Comparison of ENCODE assay signal across 9 cellular contexts in genomic region chr5:141513021-141513626, GRCh38. TPM values are rescaled to one million over a fixed set of nuclear protein-coding genes. Genes with fewer than 3 reads are reported as not detected.
DNase-seq lines count a peak whose midpoint lies in the region; ATAC-seq, FAIRE-seq and TF ChIP-seq lines count a peak whose summit lies in the region.
"Had no signal": no experiment of that assay in that cellular context is flagged by ENCODE, and none has a peak within 500 bp of the region (broad histone marks: within the 10 kb centered on the region; RNA-seq: fewer than 3 reads in every experiment).

No MANE protein-coding gene starts in this region.

- DNase-seq in ELF-1 (ENCODE audit: low read depth, low spot score) (peak; percentile 62), astrocyte (ENCODE audit: low read depth) (peak; percentile 60), right cardiac atrium (peak in 2 of 3 donors; percentile 74 to 80), retinal pigment epithelial cell (ENCODE audit: low read depth) (no peak), OCI-M2 (lab: John Stamatoyannopoulos, UW; ENCODE audit: unreplicated experiment) (no peak), mesenteric fat pad (ENCODE audit: low spot score) (no peak)

- H3K27me3 Mint-ChIP-seq in astrocyte (ENCODE audit: low read depth, unreplicated experiment) = no peaks in the 10 kb centered on the region

- FAIRE-seq in astrocyte (lab: Jason Lieb, UNC) = no peak

- H3K9me3 ChIP-seq in OCI-LY3 (ENCODE audit: insufficient read depth, low read length) = no peaks in the 10 kb centered on the region
- H3K9me3 ChIP-seq in astrocyte (ENCODE audit: insufficient read depth, low read depth, low read length) = no peaks in the 10 kb centered on the region
- no peaks in the 10 kb centered on the region for H3K9me3 ChIP-seq in right cardiac atrium (ENCODE audit: control insufficient read depth, low read length)

- H3K27me3 ChIP-seq in OCI-LY3 (ENCODE audit: low read depth, low read length) = no peaks in the 10 kb centered on the region
- H3K27me3 ChIP-seq in astrocyte (ENCODE audit: insufficient read depth, low read length) = no peaks in the 10 kb centered on the region
- H3K27me3 ChIP-seq in right cardiac atrium (ENCODE audit: control insufficient read depth, insufficient read depth) = no peaks in the 10 kb centered on the region

- H3K27ac Mint-ChIP-seq in astrocyte (ENCODE audit: unreplicated experiment) = peak overlapping the region; percentile 85

- peak overlapping the region; percentile 67 for H3K4me3 Mint-ChIP-seq in astrocyte (ENCODE audit: unreplicated experiment)

- peaks cover 52% of the 10 kb centered on the region for H3K4me1 ChIP-seq in OCI-LY3 (ENCODE audit: low read length)
- H3K4me1 ChIP-seq in astrocyte (ENCODE audit: insufficient read depth, low read length) = peaks cover 54% of the 10 kb centered on the region
- H3K4me1 ChIP-seq in right cardiac atrium (ENCODE audit: control insufficient read depth, insufficient read depth, low read length) = peaks cover 21% of the 10 kb centered on the region

- no peak overlapping the region for H3K4me3 ChIP-seq in OCI-LY3 (ENCODE audit: low read length)
- peak overlapping the region; percentile 48 for H3K4me3 ChIP-seq in astrocyte (ENCODE audit: insufficient read depth, low read depth, low read length)
- peak overlapping the region; percentile 57 for H3K4me3 ChIP-seq in right cardiac atrium (ENCODE audit: low read length)
- peak overlapping the region; percentile 60 for H3K4me3 ChIP-seq in retinal pigment epithelial cell (ENCODE audit: low read length)

- WGBS in right cardiac atrium = 2% methylated on average over 39 of the region's 39 CpGs

- no peaks in the 10 kb centered on the region for H3K79me2 ChIP-seq in OCI-LY3 (ENCODE audit: low read length)
- peaks cover 3% of the 10 kb centered on the region for H3K79me2 ChIP-seq in astrocyte (ENCODE audit: insufficient read depth, low read length)

- H3K4me1 Mint-ChIP-seq in astrocyte (ENCODE audit: low read depth, unreplicated experiment) = peaks cover 59% of the 10 kb centered on the region

- ATAC-seq in right cardiac atrium (peak; percentile 15), GM21717 (IDR thresholded peaks at IDR 0.05; ENCODE audit: unreplicated experiment) (no peak)

- H4K20me1 ChIP-seq in OCI-LY3 (ENCODE audit: insufficient read depth, low read length) = no peaks in the 10 kb centered on the region
- H4K20me1 ChIP-seq in astrocyte (ENCODE audit: insufficient read depth, low read length) = no peaks in the 10 kb centered on the region

- intact Hi-C loops in right cardiac atrium (cut with DNase I) = no loop called here

- H3K4me2 ChIP-seq in OCI-LY3 (ENCODE audit: low read length) = peak overlapping the region; percentile 43; the same call in 1 of the 2 replicates
- peak overlapping the region; percentile 90 for H3K4me2 ChIP-seq in astrocyte (ENCODE audit: low read length)

- TF ChIP-seq CTCF in OCI-LY3 (IDR thresholded peaks at IDR 0.05; ENCODE audit: low read depth, low read length) (no peak), astrocyte (IDR thresholded peaks at IDR 0.05; ENCODE audit: insufficient read depth, low read depth, low read length) (no peak), retinal pigment epithelial cell (conservative IDR thresholded peaks at IDR 0.05; ENCODE audit: low read depth, low read length) (no peak)

- H2AFZ ChIP-seq in OCI-LY3 (ENCODE audit: low read depth, low read length) = no peak overlapping the region
- H2AFZ ChIP-seq in astrocyte (ENCODE audit: low read depth, low read length) = peak overlapping the region; percentile 24

- peaks cover 10% of the 10 kb centered on the region for H3K36me3 Mint-ChIP-seq in astrocyte (ENCODE audit: low read depth, unreplicated experiment)

- H3K36me3 ChIP-seq in OCI-LY3 (replicated peaks; ENCODE audit: low read depth, low read length) (no peaks in the 10 kb centered on the region), astrocyte (ENCODE audit: insufficient read depth, low read length) (peaks cover 20% of the 10 kb centered on the region)

- H3K27ac ChIP-seq in OCI-LY3 (ENCODE audit: low read length) (no peak overlapping the region), astrocyte (ENCODE audit: low read depth, low read length) (peak overlapping the region; percentile 93), right cardiac atrium (ENCODE audit: low read length) (peak overlapping the region; percentile 61)
- H3K27ac ChIP-seq: HL-60 had no signal

- H3K9me3 Mint-ChIP-seq in astrocyte (ENCODE audit: unreplicated experiment) = peaks cover 1% of the 10 kb centered on the region

- no peak overlapping the region for H3K9ac ChIP-seq in OCI-LY3 (ENCODE audit: low read length)
- H3K9ac ChIP-seq in astrocyte (ENCODE audit: low read length) = peak overlapping the region; percentile 84

RNA-seq across cellular contexts. Expression of gene PCDHGC5, which starts 24.2 kb away (rescaled TPM):
- 7.7 and 10.9 TPM in 2 replicates for total RNA-seq in astrocyte
- total RNA-seq in right cardiac atrium = 1 to 10 TPM; 1.4 to 2.3 (median 1.9) TPM
- polyA plus RNA-seq in right cardiac atrium = 1.4 TPM
- total RNA-seq in mesenteric fat pad = 1.1 TPM

RNA-seq across cellular contexts. Expression of gene PCDHGC4, which starts 28.3 kb away (rescaled TPM):
- total RNA-seq in astrocyte (6.6 and 7.4 TPM in 2 replicates), right cardiac atrium (1 to 10 TPM; 1.4 to 2.3 (median 1.8) TPM), mesenteric fat pad (1.7 TPM)
- 1.3 TPM for polyA plus RNA-seq in right cardiac atrium

RNA-seq across cellular contexts. Expression of gene PCDHGC3, which starts 37.4 kb away (rescaled TPM):
- total RNA-seq in astrocyte (84.7 and 100.0 TPM in 2 replicates), right cardiac atrium (10 to 100 TPM; 19.6 to 42.5 (median 33.5) TPM), mesenteric fat pad (46.8 TPM)
- 35.5 TPM for polyA plus RNA-seq in right cardiac atrium

Comparison
In these comparisons a context has a peak if more than half of its experiments do, and no peak if none do; other contexts are left out.
1. DNase-seq: peak in ELF-1 (single experiment), astrocyte (single experiment) and right cardiac atrium (2 of 3); none in retinal pigment epithelial cell (single experiment), OCI-M2 (single experiment) and mesenteric fat pad (single experiment).